Comparison of ENCODE assay signal across 12 cellular contexts in the genomic region with DNA sequence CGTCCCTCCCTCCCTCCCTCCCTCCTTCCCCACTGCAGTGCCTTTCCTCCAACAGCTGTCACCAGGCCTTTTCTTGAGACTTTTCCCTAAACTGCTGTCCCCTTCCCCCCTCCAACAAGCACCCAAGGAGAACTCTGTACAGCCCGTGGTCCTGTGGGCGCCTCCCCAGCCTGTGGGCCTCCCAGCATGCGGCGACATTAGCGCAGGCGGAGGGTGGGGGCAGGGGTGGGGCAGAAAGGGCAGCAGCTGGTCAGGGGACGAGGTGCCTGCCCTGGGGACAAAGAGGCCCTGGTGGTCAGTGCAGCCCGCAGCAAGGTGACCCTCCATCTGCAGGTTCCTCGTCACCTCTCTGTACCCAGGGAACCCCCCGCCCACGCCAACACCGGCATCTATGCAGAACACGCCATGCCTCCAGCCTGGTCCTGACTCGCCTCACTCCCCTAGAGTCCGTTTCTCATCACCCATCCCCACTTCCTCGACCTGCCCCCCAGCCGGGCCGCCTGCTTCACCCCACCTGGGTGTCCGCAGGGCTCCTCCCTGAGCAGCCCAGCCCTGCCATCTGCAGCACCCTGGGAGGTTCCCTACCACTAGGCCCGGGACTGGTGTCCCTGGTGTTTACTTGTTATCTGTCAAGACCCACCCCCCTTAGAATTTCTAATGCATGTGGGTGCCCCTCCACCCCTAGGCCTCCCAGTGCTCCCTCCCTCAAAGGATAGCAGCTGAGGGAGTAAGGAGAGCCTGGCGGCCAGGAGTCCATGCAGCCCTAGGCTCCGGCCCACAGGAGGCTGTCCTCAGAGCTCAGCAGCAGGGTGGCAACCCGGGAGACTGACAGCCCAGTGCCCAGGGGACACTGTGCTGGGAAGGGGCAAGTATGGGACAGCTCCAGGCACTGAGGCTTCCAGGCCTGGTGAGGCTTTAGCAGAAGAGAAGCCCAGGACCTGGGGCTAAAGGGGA.
DNase-seq lines count a peak whose midpoint lies in the region; ATAC-seq and TF ChIP-seq lines count a peak whose summit lies in the region.
"Had no signal": no experiment of that assay in that cellular context is flagged by ENCODE, and none has a peak within 500 bp of the region (broad histone marks: within the 10 kb centered on the region; RNA-seq: fewer than 3 reads in every experiment).

No MANE protein-coding gene starts in this region.

- no peak overlapping the region for H3K27ac ChIP-seq in substantia nigra (ENCODE audit: low read depth, low read length, poor library complexity, severe bottlenecking)
- H3K27ac ChIP-seq in foreskin keratinocyte = no peak overlapping the region
- H3K27ac ChIP-seq: brain microvascular endothelial cell had no signal

- ATAC-seq in HG02884 (IDR thresholded peaks at IDR 0.05; ENCODE audit: unreplicated experiment) (peak; percentile 60), foreskin keratinocyte (no peak)
- no peak for ATAC-seq in stimulated activated naive CD8-positive, alpha-beta T cell treated with anti-CD3 and anti-CD28 coated beads, Interleukin-15, Interleukin-2, amounts not matched to agents 100 U/mL and 50 U/mL, for 24 hours
- ATAC-seq: naive thymus-derived CD8-positive, alpha-beta T cell had no signal

- peaks cover 1% of the 10 kb centered on the region for H3K27me3 Mint-ChIP-seq in activated CD4-positive, alpha-beta T cell treated with anti-CD3 and anti-CD28 coated beads, Interleukin-2, amount 10 ng/mL, durations not matched to agents 24 days and 14 days

- no peaks in the 10 kb centered on the region for H3K4me1 ChIP-seq in foreskin keratinocyte

- TF ChIP-seq CTCF in foreskin keratinocyte (conservative IDR thresholded peaks at IDR 0.05) = no peak

- peak; percentile 2 for DNase-seq in activated CD4-positive, alpha-beta T cell treated with anti-CD3 and anti-CD28 coated beads for 1 hour
- no peak for DNase-seq in activated CD4-positive, alpha-beta T cell treated with anti-CD3 and anti-CD28 coated beads, Interleukin-2, amount 10 ng/mL, durations not matched to agents 24 days and 14 days
- DNase-seq in ecto neural progenitor cell (ENCODE audit: low spot score) = peak; percentile 39
- peak; percentile 14 for DNase-seq in stimulated activated naive CD8-positive, alpha-beta T cell treated with anti-CD3 and anti-CD28 coated beads, Interleukin-15, Interleukin-2, amounts not matched to agents 100 U/mL and 50 U/mL, for 24 hours
- no peak for DNase-seq in substantia nigra (lab: John Stamatoyannopoulos, UW)
- DNase-seq in nucleus accumbens (lab: John Stamatoyannopoulos, UW) = no peak
- DNase-seq in foreskin keratinocyte = no peak
- DNase-seq: activated CD4-positive, alpha-beta T cell treated with anti-CD3 and anti-CD28 coated beads for 48 hours; activated gamma-delta T cell; brain microvascular endothelial cell had no signal

- no peaks in the 10 kb centered on the region for H3K4me1 Mint-ChIP-seq in activated CD4-positive, alpha-beta T cell treated with anti-CD3 and anti-CD28 coated beads, Interleukin-2, amount 10 ng/mL, durations not matched to agents 24 days and 14 days

- H3K36me3 Mint-ChIP-seq in activated CD4-positive, alpha-beta T cell treated with anti-CD3 and anti-CD28 coated beads, Interleukin-2, amount 10 ng/mL, durations not matched to agents 24 days and 14 days (ENCODE audit: low read depth) = no peaks in the 10 kb centered on the region
- H3K36me3 Mint-ChIP-seq: naive thymus-derived CD8-positive, alpha-beta T cell had no signal

- H3K27me3 ChIP-seq in foreskin keratinocyte = no peaks in the 10 kb centered on the region
- H3K27me3 ChIP-seq: brain microvascular endothelial cell had no signal

- H3K9me3 Mint-ChIP-seq in activated CD4-positive, alpha-beta T cell treated with anti-CD3 and anti-CD28 coated beads, Interleukin-2, amount 10 ng/mL, durations not matched to agents 24 days and 14 days = no peaks in the 10 kb centered on the region
- H3K9me3 Mint-ChIP-seq: naive thymus-derived CD8-positive, alpha-beta T cell had no signal

- H3K27ac Mint-ChIP-seq in activated CD4-positive, alpha-beta T cell treated with anti-CD3 and anti-CD28 coated beads, Interleukin-2, amount 10 ng/mL, durations not matched to agents 24 days and 14 days = no peak overlapping the region
- H3K27ac Mint-ChIP-seq: naive thymus-derived CD8-positive, alpha-beta T cell had no signal

- intact Hi-C loops in activated CD4-positive, alpha-beta T cell treated with anti-CD3 and anti-CD28 coated beads, Interleukin-2, amount 10 ng/mL, durations not matched to agents 24 days and 14 days (cut with micrococcal nuclease) = no loop called here

- H3K4me3 Mint-ChIP-seq in activated CD4-positive, alpha-beta T cell treated with anti-CD3 and anti-CD28 coated beads, Interleukin-2, amount 10 ng/mL, durations not matched to agents 24 days and 14 days = no peak overlapping the region
- H3K4me3 Mint-ChIP-seq: naive thymus-derived CD8-positive, alpha-beta T cell had no signal

Comparison
In these comparisons a context has a peak if more than half of its experiments do, and no peak if none do; other contexts are left out.
1. DNase-seq: peak in activated CD4-positive, alpha-beta T cell treated with anti-CD3 and anti-CD28 coated beads for 1 hour (single experiment), ecto neural progenitor cell (single experiment) and stimulated activated naive CD8-positive, alpha-beta T cell treated with anti-CD3 and anti-CD28 coated beads, Interleukin-15, Interleukin-2, amounts not matched to agents 100 U/mL and 50 U/mL, for 24 hours (single experiment); none in activated CD4-positive, alpha-beta T cell treated with anti-CD3 and anti-CD28 coated beads, Interleukin-2, amount 10 ng/mL, durations not matched to agents 24 days and 14 days (single experiment), substantia nigra (0 of 49), nucleus accumbens (0 of 56) and foreskin keratinocyte (0 of 2).